1 cellular context compared by ENCODE assay signal in the genomic region with DNA sequence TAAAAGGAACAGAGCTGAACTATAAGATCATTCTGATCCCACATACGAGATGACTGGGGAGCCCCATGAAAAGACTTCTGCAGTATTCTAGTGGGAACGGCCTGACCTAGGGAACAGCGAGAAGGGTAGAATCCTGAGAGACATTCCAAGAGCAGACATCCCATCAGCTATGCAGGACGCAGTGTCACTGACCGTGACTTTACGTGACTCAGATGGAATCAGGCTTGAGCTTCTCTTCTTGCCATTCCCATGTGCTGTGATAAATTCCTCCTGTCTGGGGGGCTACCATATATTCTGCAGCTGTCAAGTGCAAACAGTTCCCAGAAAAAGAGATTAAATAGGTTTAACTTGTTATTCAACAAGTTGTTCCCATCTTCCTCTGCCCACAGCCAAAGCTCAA.
TF ChIP-seq lines count a peak whose summit lies in the region.

No MANE protein-coding gene starts in this region.

TF ChIP-seq in SK-N-SH, 30 proteins besides CTCF, POLR2A, EP300 and RAD21 (continued from another document):
- TF ChIP-seq, protein P1, sequence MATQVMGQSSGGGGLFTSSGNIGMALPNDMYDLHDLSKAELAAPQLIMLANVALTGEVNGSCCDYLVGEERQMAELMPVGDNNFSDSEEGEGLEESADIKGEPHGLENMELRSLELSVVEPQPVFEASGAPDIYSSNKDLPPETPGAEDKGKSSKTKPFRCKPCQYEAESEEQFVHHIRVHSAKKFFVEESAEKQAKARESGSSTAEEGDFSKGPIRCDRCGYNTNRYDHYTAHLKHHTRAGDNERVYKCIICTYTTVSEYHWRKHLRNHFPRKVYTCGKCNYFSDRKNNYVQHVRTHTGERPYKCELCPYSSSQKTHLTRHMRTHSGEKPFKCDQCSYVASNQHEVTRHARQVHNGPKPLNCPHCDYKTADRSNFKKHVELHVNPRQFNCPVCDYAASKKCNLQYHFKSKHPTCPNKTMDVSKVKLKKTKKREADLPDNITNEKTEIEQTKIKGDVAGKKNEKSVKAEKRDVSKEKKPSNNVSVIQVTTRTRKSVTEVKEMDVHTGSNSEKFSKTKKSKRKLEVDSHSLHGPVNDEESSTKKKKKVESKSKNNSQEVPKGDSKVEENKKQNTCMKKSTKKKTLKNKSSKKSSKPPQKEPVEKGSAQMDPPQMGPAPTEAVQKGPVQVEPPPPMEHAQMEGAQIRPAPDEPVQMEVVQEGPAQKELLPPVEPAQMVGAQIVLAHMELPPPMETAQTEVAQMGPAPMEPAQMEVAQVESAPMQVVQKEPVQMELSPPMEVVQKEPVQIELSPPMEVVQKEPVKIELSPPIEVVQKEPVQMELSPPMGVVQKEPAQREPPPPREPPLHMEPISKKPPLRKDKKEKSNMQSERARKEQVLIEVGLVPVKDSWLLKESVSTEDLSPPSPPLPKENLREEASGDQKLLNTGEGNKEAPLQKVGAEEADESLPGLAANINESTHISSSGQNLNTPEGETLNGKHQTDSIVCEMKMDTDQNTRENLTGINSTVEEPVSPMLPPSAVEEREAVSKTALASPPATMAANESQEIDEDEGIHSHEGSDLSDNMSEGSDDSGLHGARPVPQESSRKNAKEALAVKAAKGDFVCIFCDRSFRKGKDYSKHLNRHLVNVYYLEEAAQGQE (IDR thresholded peaks at IDR 0.05; ENCODE audit: low read depth, low read length) = no peak
- TF ChIP-seq RFX5 (IDR thresholded peaks at IDR 0.05; ENCODE audit: low read length) (no peak), FOXM1 (IDR thresholded peaks at IDR 0.05; ENCODE audit: low read depth) (no peak), FOXJ3 (CRISPR knock-in tag; IDR thresholded peaks at IDR 0.05) (no peak)
TF ChIP-seq in SK-N-SH: peak in this region for 0.
